17 cellular contexts compared by ENCODE assay signal in the genomic region with DNA sequence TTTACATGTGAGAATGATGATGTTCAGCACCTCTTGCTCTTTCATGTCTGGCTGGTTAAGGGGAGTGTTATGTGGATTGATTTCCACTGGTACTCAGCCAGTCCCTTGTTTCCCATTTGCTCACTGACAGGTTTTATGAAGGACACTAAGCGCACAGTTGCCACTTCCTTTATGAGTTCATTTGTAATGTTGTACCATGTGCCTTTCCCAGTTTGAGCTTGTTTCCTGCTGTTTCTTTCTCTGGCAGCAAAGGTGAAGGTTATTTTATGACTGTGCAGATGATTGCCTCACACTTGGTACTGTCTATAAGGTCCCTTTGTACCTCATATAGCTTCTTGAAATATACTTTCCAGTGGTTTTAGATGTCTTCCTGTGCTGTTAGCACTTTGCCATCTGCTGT.
DNase-seq lines count a peak whose midpoint lies in the region; ATAC-seq, FAIRE-seq and TF ChIP-seq lines count a peak whose summit lies in the region.
"Had no signal": no experiment of that assay in that cellular context is flagged by ENCODE, and none has a peak within 500 bp of the region (broad histone marks: within the 10 kb centered on the region; RNA-seq: fewer than 3 reads in every experiment).

No MANE protein-coding gene starts in this region.

- DNase-seq in NCI-H2029 (lab: John Stamatoyannopoulos, UW) = peak; percentile 3
- no peak for DNase-seq in NCI-H2029 treated with DMSO at 0.1 percent for 48 hours (lab: John Stamatoyannopoulos, UW)
- no peak for DNase-seq in GM12878 (ENCODE audit: low read depth, low spot score)
- DNase-seq in retina = peak; percentile 3
- DNase-seq in Calu3 = no peak
- no peak for DNase-seq in gastrocnemius medialis
- DNase-seq in NCI-H510A treated with DMSO at 0.1 percent for 48 hours (lab: John Stamatoyannopoulos, UW) = no peak
- DNase-seq: cortex of kidney, DMS79 treated with DMSO at 0.1 percent for 48 hours, left ventricle myocardium inferior, SIG-M5 had no signal

- H3K27ac Mint-ChIP-seq in Calu3 (ENCODE audit: unreplicated experiment) = no peak overlapping the region
- H3K27ac Mint-ChIP-seq: progenitor cell of endocrine pancreas had no signal

- BruUV-seq in GM12878 (replicated peaks; lab: Mats Ljungman, UMichigan) (no TSS peak), Calu3 (replicated peaks; lab: Mats Ljungman, UMichigan) (no TSS peak)

- SMC1A ChIA-PET in GM12878 (lab: Charles Lee; ENCODE audit: uncharacterized antibody, unreplicated experiment) = interaction anchor here (0.6 kb wide), 1 partner anchor 205 kb away, joined by 3 read pairs; no protein-coding TSS in a partner anchor

- TF ChIP-seq POLR2A in GM12878 (IDR thresholded peaks at IDR 0.05; ENCODE audit: low read depth, low read length) (no peak), gastrocnemius medialis (IDR thresholded peaks at IDR 0.05) (no peak)

- no peaks in the 10 kb centered on the region for H3K79me2 ChIP-seq in GM12878 (ENCODE audit: control insufficient read depth, insufficient read depth, low read length)

- peaks cover 1% of the 10 kb centered on the region for H3K9me3 Mint-ChIP-seq in Calu3 (ENCODE audit: low read depth, unreplicated experiment)

- H3K9ac ChIP-seq in GM12878 (ENCODE audit: control insufficient read depth, insufficient read depth, low read length) = no peak overlapping the region

- H4K20me1 ChIP-seq in GM12878 (ENCODE audit: control insufficient read depth, insufficient read depth) = no peaks in the 10 kb centered on the region

- RAD21 ChIA-PET in GM12878 (lab: Charles Lee; ENCODE audit: unreplicated experiment) = no interaction called here

- CTCF ChIA-PET in GM12878 (lab: Yijun Ruan, JAX) = interaction anchor here (1.1 kb wide), 1 partner anchor 16 kb away, joined by 3 read pairs; no protein-coding TSS in a partner anchor
- CTCF ChIA-PET in Calu3 (lab: Charles Lee) = no interaction called here

- H3K27ac ChIP-seq in GM12878 (ENCODE audit: control insufficient read depth, insufficient read depth) = no peak overlapping the region
- no peak overlapping the region for H3K27ac ChIP-seq in gastrocnemius medialis
- H3K27ac ChIP-seq: C4-2B, left ventricle myocardium inferior, tibial nerve had no signal

- TF ChIP-seq EP300 in GM12878 (IDR thresholded peaks at IDR 0.05; ENCODE audit: borderline replicate concordance in 1 of 2, control insufficient read depth in 1 of 2, low read depth in 2 of 2, low read length in 2 of 2) = no peak

- in situ Hi-C loops in GM12878 (cut with MboI) (no loop called here), gastrocnemius medialis (cut with MboI; ENCODE audit: low sequenced_read_pairs in 4 of 4) (no loop called here)

- H3K4me3 ChIP-seq in GM12878 = no peak overlapping the region
- H3K4me3 ChIP-seq in gastrocnemius medialis = no peak overlapping the region
- H3K4me3 ChIP-seq: left ventricle myocardium inferior, smooth muscle cell, tibial nerve had no signal

- no peak for TF ChIP-seq CTCF in GM12878 (IDR thresholded peaks at IDR 0.05 in 2 of 3, conservative IDR thresholded peaks at IDR 0.05 in 1 of 3; ENCODE audit: control insufficient read depth in 2 of 3, extremely low read depth in 1 of 3, insufficient read depth in 1 of 3, low read depth in 3 of 3, low read length in 3 of 3)
- TF ChIP-seq CTCF in Calu3 (IDR thresholded peaks at IDR 0.05; ENCODE audit: unreplicated experiment) = no peak
- no peak for TF ChIP-seq CTCF in gastrocnemius medialis (IDR thresholded peaks at IDR 0.05 in 4 of 5, conservative IDR thresholded peaks at IDR 0.05 in 1 of 5)

- no peaks in the 10 kb centered on the region for H3K27me3 ChIP-seq in GM12878 (replicated peaks in 1 of 2; ENCODE audit: control insufficient read depth in 2 of 2, insufficient read depth in 2 of 2, low read length in 1 of 2)
- H3K27me3 ChIP-seq in gastrocnemius medialis = no peaks in the 10 kb centered on the region
- H3K27me3 ChIP-seq: tibial nerve had no signal

- H3K4me1 Mint-ChIP-seq in Calu3 (ENCODE audit: low read depth, unreplicated experiment) = no peaks in the 10 kb centered on the region

- H3K27me3 Mint-ChIP-seq in Calu3 (ENCODE audit: unreplicated experiment) = no peaks in the 10 kb centered on the region
- H3K27me3 Mint-ChIP-seq: progenitor cell of endocrine pancreas had no signal

- H3K36me3 Mint-ChIP-seq in Calu3 (ENCODE audit: insufficient read depth, unreplicated experiment) = no peaks in the 10 kb centered on the region

- POLR2A ChIA-PET in GM12878 (lab: Charles Lee) = no interaction called here

- intact Hi-C loops in GM12878 (cut with micrococcal nuclease; ENCODE audit: unreplicated experiment) = no loop called here
- intact Hi-C loops in Calu3 (cut with micrococcal nuclease; ENCODE audit: unreplicated experiment) = no loop called here
- intact Hi-C loops in gastrocnemius medialis (cut with DNase I; ENCODE audit: low total_unique reads) = no loop called here

- no peaks in the 10 kb centered on the region for H3K4me1 ChIP-seq in GM12878 (ENCODE audit: control insufficient read depth, insufficient read depth, low read length)
- H3K4me1 ChIP-seq in gastrocnemius medialis = no peaks in the 10 kb centered on the region
- H3K4me1 ChIP-seq: left ventricle myocardium inferior, tibial nerve had no signal

- no peak for FAIRE-seq in GM12878 (lab: Jason Lieb, UNC)
- FAIRE-seq: A204.1 had no signal

- 0% methylated on average over 1 of the region's 1 CpG for WGBS in GM12878 (ENCODE audit: insufficient coverage, insufficient replicate concordance, low lambda C conversion rate, missing lambda C conversion rate)

- H3K36me3 ChIP-seq in GM12878 (ENCODE audit: control insufficient read depth in 2 of 2, insufficient read depth in 2 of 2, low read length in 1 of 2) (no peaks in the 10 kb centered on the region), gastrocnemius medialis (no peaks in the 10 kb centered on the region)
- H3K36me3 ChIP-seq: left ventricle myocardium inferior, tibial nerve had no signal

- no peak overlapping the region for H2AFZ ChIP-seq in GM12878 (ENCODE audit: control insufficient read depth, low read depth, low read length)

- no peak overlapping the region for H3K4me2 ChIP-seq in GM12878 (ENCODE audit: control insufficient read depth, insufficient read depth)
- H3K4me2 ChIP-seq: smooth muscle cell had no signal

- H3K4me3 Mint-ChIP-seq in Calu3 (ENCODE audit: low read depth, unreplicated experiment) = no peak overlapping the region

- TF ChIP-seq RAD21 in GM12878 (IDR thresholded peaks at IDR 0.05; ENCODE audit: insufficient read depth, low read depth, low read length) = no peak

- H3K9me3 ChIP-seq in GM12878 (replicated peaks; ENCODE audit: control insufficient read depth, insufficient read depth, low read length) (no peaks in the 10 kb centered on the region), gastrocnemius medialis (no peaks in the 10 kb centered on the region)
- H3K9me3 ChIP-seq: left ventricle myocardium inferior, tibial nerve had no signal

- ATAC-seq in HG02610 (IDR thresholded peaks at IDR 0.05; ENCODE audit: unreplicated experiment) = peak; percentile 22
- peak; percentile 58 for ATAC-seq in GM12878
- no peak for ATAC-seq in gastrocnemius medialis

TF ChIP-seq in GM12878, 131 proteins besides CTCF, POLR2A, EP300 and RAD21 (continues in another document):
- TF ChIP-seq, protein P1, sequence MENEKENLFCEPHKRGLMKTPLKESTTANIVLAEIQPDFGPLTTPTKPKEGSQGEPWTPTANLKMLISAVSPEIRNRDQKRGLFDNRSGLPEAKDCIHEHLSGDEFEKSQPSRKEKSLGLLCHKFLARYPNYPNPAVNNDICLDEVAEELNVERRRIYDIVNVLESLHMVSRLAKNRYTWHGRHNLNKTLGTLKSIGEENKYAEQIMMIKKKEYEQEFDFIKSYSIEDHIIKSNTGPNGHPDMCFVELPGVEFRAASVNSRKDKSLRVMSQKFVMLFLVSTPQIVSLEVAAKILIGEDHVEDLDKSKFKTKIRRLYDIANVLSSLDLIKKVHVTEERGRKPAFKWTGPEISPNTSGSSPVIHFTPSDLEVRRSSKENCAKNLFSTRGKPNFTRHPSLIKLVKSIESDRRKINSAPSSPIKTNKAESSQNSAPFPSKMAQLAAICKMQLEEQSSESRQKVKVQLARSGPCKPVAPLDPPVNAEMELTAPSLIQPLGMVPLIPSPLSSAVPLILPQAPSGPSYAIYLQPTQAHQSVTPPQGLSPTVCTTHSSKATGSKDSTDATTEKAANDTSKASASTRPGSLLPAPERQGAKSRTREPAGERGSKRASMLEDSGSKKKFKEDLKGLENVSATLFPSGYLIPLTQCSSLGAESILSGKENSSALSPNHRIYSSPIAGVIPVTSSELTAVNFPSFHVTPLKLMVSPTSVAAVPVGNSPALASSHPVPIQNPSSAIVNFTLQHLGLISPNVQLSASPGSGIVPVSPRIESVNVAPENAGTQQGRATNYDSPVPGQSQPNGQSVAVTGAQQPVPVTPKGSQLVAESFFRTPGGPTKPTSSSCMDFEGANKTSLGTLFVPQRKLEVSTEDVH (IDR thresholded peaks at IDR 0.05; ENCODE audit: low read depth, partially characterized antibody) = no peak
- TF ChIP-seq, protein P2, sequence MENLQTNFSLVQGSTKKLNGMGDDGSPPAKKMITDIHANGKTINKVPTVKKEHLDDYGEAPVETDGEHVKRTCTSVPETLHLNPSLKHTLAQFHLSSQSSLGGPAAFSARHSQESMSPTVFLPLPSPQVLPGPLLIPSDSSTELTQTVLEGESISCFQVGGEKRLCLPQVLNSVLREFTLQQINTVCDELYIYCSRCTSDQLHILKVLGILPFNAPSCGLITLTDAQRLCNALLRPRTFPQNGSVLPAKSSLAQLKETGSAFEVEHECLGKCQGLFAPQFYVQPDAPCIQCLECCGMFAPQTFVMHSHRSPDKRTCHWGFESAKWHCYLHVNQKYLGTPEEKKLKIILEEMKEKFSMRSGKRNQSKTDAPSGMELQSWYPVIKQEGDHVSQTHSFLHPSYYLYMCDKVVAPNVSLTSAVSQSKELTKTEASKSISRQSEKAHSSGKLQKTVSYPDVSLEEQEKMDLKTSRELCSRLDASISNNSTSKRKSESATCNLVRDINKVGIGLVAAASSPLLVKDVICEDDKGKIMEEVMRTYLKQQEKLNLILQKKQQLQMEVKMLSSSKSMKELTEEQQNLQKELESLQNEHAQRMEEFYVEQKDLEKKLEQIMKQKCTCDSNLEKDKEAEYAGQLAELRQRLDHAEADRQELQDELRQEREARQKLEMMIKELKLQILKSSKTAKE (IDR thresholded peaks at IDR 0.05; ENCODE audit: low read depth, poor library complexity, severe bottlenecking) = no peak
- TF ChIP-seq RUNX3 (IDR thresholded peaks at IDR 0.05; ENCODE audit: low read length) (no peak), LARP7 (IDR thresholded peaks at IDR 0.05) (no peak)

Comparison
In these comparisons a context has a peak if more than half of its experiments do, and no peak if none do; other contexts are left out.
1. DNase-seq: peak in NCI-H2029 (single experiment) and retina (single experiment); none in NCI-H2029 treated with DMSO at 0.1 percent for 48 hours (single experiment), GM12878 (single experiment), Calu3 (single experiment), gastrocnemius medialis (0 of 2) and NCI-H510A treated with DMSO at 0.1 percent for 48 hours (single experiment).
2. ATAC-seq: peak in HG02610 (single experiment) and GM12878 (single experiment); none in gastrocnemius medialis (0 of 2).